In the genomic region with DNA sequence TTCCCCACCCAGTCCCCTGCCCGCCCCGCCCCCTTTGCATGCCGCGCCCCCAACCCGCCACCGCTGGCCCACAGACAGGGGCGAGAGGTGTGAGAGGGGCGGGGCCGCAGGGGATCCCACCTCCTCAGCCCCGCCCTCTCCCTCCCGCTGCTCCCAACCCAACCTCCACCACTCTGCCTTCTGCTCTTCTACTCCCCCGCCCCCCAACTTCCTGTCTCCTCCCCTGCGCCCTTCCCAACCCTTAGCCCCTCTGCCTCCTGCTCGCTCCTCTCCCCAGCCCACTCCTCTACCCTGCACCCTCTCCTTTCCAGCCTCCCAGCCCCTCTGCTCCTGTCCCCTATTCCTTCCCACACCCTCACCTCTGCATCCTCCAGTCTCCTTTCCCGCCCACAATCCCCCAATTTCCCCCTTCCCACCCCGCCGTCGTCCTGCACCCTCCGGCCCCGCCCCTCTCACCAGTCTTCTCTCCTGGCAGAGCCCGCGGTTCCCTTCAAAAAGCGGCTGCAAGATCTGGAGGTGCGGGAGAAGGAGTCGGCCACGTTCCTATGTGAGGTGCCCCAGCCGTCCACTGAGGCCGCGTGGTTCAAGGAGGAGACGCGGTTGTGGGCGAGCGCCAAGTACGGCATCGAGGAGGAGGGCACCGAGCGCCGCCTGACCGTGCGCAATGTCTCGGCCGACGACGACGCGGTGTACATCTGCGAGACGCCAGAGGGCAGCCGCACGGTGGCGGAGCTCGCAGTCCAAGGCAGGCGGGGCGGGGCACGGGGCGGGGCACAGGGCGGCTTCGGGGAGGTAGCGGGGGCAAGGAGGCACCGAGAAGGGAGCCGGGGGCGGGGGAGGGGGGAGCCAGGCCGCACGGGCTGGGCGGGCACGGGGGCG, we compare ENCODE assay signal across 8 cellular contexts. TPM values are rescaled to one million over a fixed set of nuclear protein-coding genes. Genes with fewer than 3 reads are reported as not detected.
DNase-seq lines count a peak whose midpoint lies in the region; ATAC-seq and TF ChIP-seq lines count a peak whose summit lies in the region.

No MANE protein-coding gene starts in this region.

- H3K36me3 ChIP-seq in adipocyte (ENCODE audit: control insufficient read depth, insufficient read depth, low read length, severe bottlenecking) = no peaks in the 10 kb centered on the region
- peaks cover 35% of the 10 kb centered on the region for H3K36me3 ChIP-seq in right atrium auricular region
- H3K36me3 ChIP-seq in uterus = no peaks in the 10 kb centered on the region

- H3K4me1 ChIP-seq in adipocyte (ENCODE audit: control insufficient read depth, insufficient read depth, low read length) (no peaks in the 10 kb centered on the region), right atrium auricular region (peaks cover 0 to 54% of the 10 kb centered on the region in 2 donors), uterus (no peaks in the 10 kb centered on the region)

- H3K9ac ChIP-seq in adipocyte (ENCODE audit: low read length) = no peak overlapping the region

- DNase-seq in NCI-H1048 (lab: John Stamatoyannopoulos, UW) (peak; percentile 93), SW 1271 (lab: John Stamatoyannopoulos, UW) (peak; percentile 18 to 50), adipocyte (ENCODE audit: low read depth) (peak; percentile 97), right atrium auricular region (ENCODE audit: low spot score) (peak; percentile 68), putamen (ENCODE audit: low spot score) (peak; percentile 71), uterus (peak; percentile 77 to 78)

- peak in 1 of 2 donors; percentile 19 for TF ChIP-seq POLR2A in uterus (IDR thresholded peaks at IDR 0.05)

- peak; percentile 77 for ATAC-seq in HG02610 (IDR thresholded peaks at IDR 0.05; ENCODE audit: unreplicated experiment)

- no peaks in the 10 kb centered on the region for H3K9me3 ChIP-seq in adipocyte (ENCODE audit: control insufficient read depth, low read length)
- no peaks in the 10 kb centered on the region for H3K9me3 ChIP-seq in right atrium auricular region
- H3K9me3 ChIP-seq in uterus = no peaks in the 10 kb centered on the region

- peak overlapping the region; percentile 50 to 85 for H3K27ac ChIP-seq in right atrium auricular region
- no peak overlapping the region for H3K27ac ChIP-seq in uterus

- peaks cover 29% of the 10 kb centered on the region for H3K27me3 ChIP-seq in adipocyte (replicated peaks; ENCODE audit: control insufficient read depth, insufficient read depth, low read length)
- no peaks in the 10 kb centered on the region for H3K27me3 ChIP-seq in right atrium auricular region
- H3K27me3 ChIP-seq in uterus = no peaks in the 10 kb centered on the region

- TF ChIP-seq CTCF in right atrium auricular region (IDR thresholded peaks at IDR 0.05) (peak; percentile 17 to 71), uterus (IDR thresholded peaks at IDR 0.05) (peak; percentile 45 to 69 (median 68))

- H3K4me3 ChIP-seq in GM08714 (ENCODE audit: low read length) (peak overlapping the region; percentile 20; the same call in 1 of the 2 replicates), adipocyte (ENCODE audit: low read length) (peak overlapping the region; percentile 69), right atrium auricular region (peak overlapping the region; percentile 30 to 49), uterus (peak overlapping the region; percentile 36 to 38)

- intact Hi-C loops in uterus (cut with DNase I; ENCODE audit: low total_unique reads) = no loop called here

RNA-seq across cellular contexts. Expression of a gene that starts 5.4 kb away (rescaled TPM):
- total RNA-seq in right atrium auricular region (100 to 1,000 TPM; 159 to 317 TPM), uterus (10 to 100 TPM in 2 of 4 donors, 1 to 10 TPM in 2; 5.9 to 53.2 (median 22.4) TPM)

RNA-seq across cellular contexts. Expression of a gene that starts 47.6 kb away (rescaled TPM):
- total RNA-seq in right atrium auricular region = 1 to 10 TPM; 6.7 to 7.1 TPM
- total RNA-seq in uterus = 10 to 100 TPM in 2 of 4 donors, 1 to 10 TPM in 2; 3.3 to 13.5 (median 7.5) TPM

Comparison
In these comparisons a context has a peak if more than half of its experiments do, and no peak if none do; other contexts are left out.
1. DNase-seq: peak in every context shown above with its lines; median percentile 97 in adipocyte; 93 in NCI-H1048; 78 in uterus; 71 in putamen; 68 in right atrium auricular region; 34 in SW 1271.
2. H3K27ac ChIP-seq: peak in right atrium auricular region (2 of 2); none in uterus (0 of 2).
3. Peak in every context shown above with its lines, with median percentiles within 50 percentile points of each other: H3K4me3 ChIP-seq.